In the genomic region with DNA sequence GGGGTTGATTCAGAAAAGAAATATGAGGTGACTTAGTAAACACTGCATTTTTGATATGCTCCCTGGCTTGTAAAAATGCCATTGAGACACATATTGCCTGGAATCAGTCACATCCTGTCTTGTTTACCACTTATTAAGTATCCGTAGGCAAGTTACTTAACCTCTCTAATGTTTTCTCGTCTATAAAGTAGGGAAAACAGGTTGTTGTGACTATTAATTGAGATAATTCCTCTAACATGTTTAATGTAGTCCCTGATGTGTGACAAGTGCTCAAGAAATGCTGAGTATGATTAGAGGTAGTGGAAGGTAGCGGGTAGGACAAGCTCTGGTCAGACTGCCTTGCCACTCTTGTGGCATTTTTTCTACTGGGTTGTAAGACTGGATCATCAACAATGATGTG, we compare ENCODE assay signal across 16 cellular contexts. TPM values are rescaled to one million over a fixed set of nuclear protein-coding genes. Genes with fewer than 3 reads are reported as not detected.
DNase-seq lines count a peak whose midpoint lies in the region; ATAC-seq and TF ChIP-seq lines count a peak whose summit lies in the region.
"Had no signal": no experiment of that assay in that cellular context is flagged by ENCODE, and none has a peak within 500 bp of the region (broad histone marks: within the 10 kb centered on the region; RNA-seq: fewer than 3 reads in every experiment).

No MANE protein-coding gene starts in this region.

- H3K27ac ChIP-seq in PC-3 (ENCODE audit: low read length): peak overlapping the region; percentile 31
- no peak overlapping the region for H3K27ac ChIP-seq in prostate gland
- H3K27ac ChIP-seq: C4-2B, esophagus muscularis mucosa, left ventricle myocardium inferior had no signal

- H3K9me2 ChIP-seq in PC-3 (replicated peaks; ENCODE audit: low read length): no peaks in the 10 kb centered on the region

- peak; percentile 85 for ATAC-seq in PC-3

- DNase-seq in ELR (ENCODE audit: low read depth) (peak; percentile 79), PC-3 (peak; percentile 78), fibroblast of gingiva (ENCODE audit: low read depth) (peak; percentile 40), NCI-H82 (lab: John Stamatoyannopoulos, UW) (no peak), GDM1 (lab: John Stamatoyannopoulos, UW) (no peak), prostate gland (ENCODE audit: low spot score) (no peak)
- DNase-seq: activated CD4-positive, alpha-beta T cell treated with anti-CD3 and anti-CD28 coated beads, Interleukin-2, amount 50 U/mL, for 1 hour; activated naive CD4-positive, alpha-beta T cell treated with Interleukin-2 at 50 U/mL for 16 hours; left ventricle myocardium inferior; NCI-H1436 treated with DMSO at 0.1 percent for 48 hours; NCI-H345; stimulated activated CD4-positive, alpha-beta T cell treated with anti-CD3 and anti-CD28 coated beads, Interleukin-4, amount 100 ng/mL, for 1 hour; stimulated activated CD8-positive, alpha-beta memory T cell treated with anti-CD3 and anti-CD28 coated beads, Interleukin-4, amount 100 ng/mL, for 48 hours had no signal

- CTCF ChIA-PET in PC-3 (lab: Charles Lee): no interaction called here

- H3K4me1 ChIP-seq in PC-3 (ENCODE audit: insufficient read depth, low read length): peaks cover 23% of the 10 kb centered on the region
- H3K4me1 ChIP-seq in skeletal muscle satellite cell (ENCODE audit: control insufficient read depth, insufficient read depth, low read length): peaks cover 22% of the 10 kb centered on the region
- H3K4me1 ChIP-seq in prostate gland (replicated peaks): no peaks in the 10 kb centered on the region
- H3K4me1 ChIP-seq: esophagus muscularis mucosa, left ventricle myocardium inferior had no signal

- H3K36me3 ChIP-seq in PC-3 (ENCODE audit: low read depth, low read length) (no peaks in the 10 kb centered on the region), skeletal muscle satellite cell (ENCODE audit: insufficient read depth, low read length) (no peaks in the 10 kb centered on the region), prostate gland (no peaks in the 10 kb centered on the region)
- H3K36me3 ChIP-seq: esophagus muscularis mucosa, left ventricle myocardium inferior had no signal

- WGBS in prostate gland: 55% methylated on average over 3 of the region's 3 CpGs

- TF ChIP-seq CTCF in PC-3 (conservative IDR thresholded peaks at IDR 0.05; ENCODE audit: low read depth, low read length) (no peak), prostate gland (IDR thresholded peaks at IDR 0.05) (no peak)

- H3K9ac ChIP-seq in PC-3 (ENCODE audit: low read length): no peak overlapping the region
- H3K9ac ChIP-seq in skeletal muscle satellite cell (ENCODE audit: low read depth, low read length): peak overlapping the region; percentile 4

- no peaks in the 10 kb centered on the region for H3K79me2 ChIP-seq in PC-3 (ENCODE audit: low read length)

- no peak for TF ChIP-seq POLR2A in prostate gland (IDR thresholded peaks at IDR 0.05)

- POLR2A ChIA-PET in PC-3 (lab: Charles Lee; ENCODE audit: unreplicated experiment): no interaction called here

- intact Hi-C loops in PC-3 (cut with micrococcal nuclease) (loop anchor here (1.0 kb wide), 1 partner anchor 25 kb away; no protein-coding TSS in a partner anchor), prostate gland (cut with DNase I) (no loop called here)

- no peaks in the 10 kb centered on the region for H3K27me3 ChIP-seq in PC-3 (ENCODE audit: low read length)
- no peaks in the 10 kb centered on the region for H3K27me3 ChIP-seq in skeletal muscle satellite cell (ENCODE audit: control insufficient read depth, insufficient read depth, low read length)
- H3K27me3 ChIP-seq in prostate gland (replicated peaks; ENCODE audit: insufficient read depth): no peaks in the 10 kb centered on the region
- H3K27me3 ChIP-seq: esophagus muscularis mucosa had no signal

- H4K20me1 ChIP-seq in PC-3 (ENCODE audit: low read length): no peaks in the 10 kb centered on the region

- H3K4me3 ChIP-seq in PC-3 (ENCODE audit: low read length) (no peak overlapping the region), skeletal muscle satellite cell (ENCODE audit: low read length) (no peak overlapping the region), prostate gland (no peak overlapping the region)
- H3K4me3 ChIP-seq: esophagus muscularis mucosa, left ventricle myocardium inferior had no signal

- no peaks in the 10 kb centered on the region for H3F3A ChIP-seq in PC-3 (ENCODE audit: low read length, unreplicated experiment)

- peak overlapping the region; percentile 21 for H2AFZ ChIP-seq in PC-3 (ENCODE audit: low read length)

- no TSS peak for BruUV-seq in PC-3 (replicated peaks; lab: Mats Ljungman, UMichigan)

- no peaks in the 10 kb centered on the region for H3K9me3 ChIP-seq in PC-3 (ENCODE audit: low read length)
- no peaks in the 10 kb centered on the region for H3K9me3 ChIP-seq in skeletal muscle satellite cell (replicated peaks; ENCODE audit: low read length)
- H3K9me3 ChIP-seq in prostate gland: no peaks in the 10 kb centered on the region
- H3K9me3 ChIP-seq: esophagus muscularis mucosa had no signal

- H3K4me2 ChIP-seq in PC-3 (ENCODE audit: low read length): peak overlapping the region; percentile 39
- no peak overlapping the region for H3K4me2 ChIP-seq in skeletal muscle satellite cell (ENCODE audit: low read length)

RNA-seq across cellular contexts. Expression of a gene that starts 54.1 kb away (rescaled TPM):
- total RNA-seq in PC-3 (2014; rRNA removed) (63.0 and 70.2 TPM in 2 replicates), prostate gland (10 to 100 TPM; 25.7 to 38.3 TPM)
- total RNA-seq in skeletal muscle satellite cell (2012; rRNA removed): 19.8 and 38.0 TPM in 2 replicates

Comparison
In these comparisons a context has a peak if more than half of its experiments do, and no peak if none do; other contexts are left out.
1. DNase-seq: peak in ELR (single experiment), PC-3 (single experiment) and fibroblast of gingiva (single experiment); none in NCI-H82 (single experiment), GDM1 (single experiment) and prostate gland (single experiment).